ENCODE assay signal across 15 cellular contexts in genomic region chr2:33597026-33597425, GRCh38. TPM values are rescaled to one million over a fixed set of nuclear protein-coding genes. Genes with fewer than 3 reads are reported as not detected.
DNase-seq lines count a peak whose midpoint lies in the region; ATAC-seq and TF ChIP-seq lines count a peak whose summit lies in the region.
"Had no signal": no experiment of that assay in that cellular context is flagged by ENCODE, and none has a peak within 500 bp of the region (broad histone marks: within the 10 kb centered on the region; RNA-seq: fewer than 3 reads in every experiment).

No MANE protein-coding gene starts in this region.

- in situ Hi-C loops in GM23248 (cut with MboI), result loop anchor here (25.0 kb wide), 3 partner anchors 310 to 810 kb away; no protein-coding TSS in a partner anchor

- no peaks in the 10 kb centered on the region for H3K27me3 ChIP-seq in GM23248 (replicated peaks; ENCODE audit: insufficient read depth)
- H3K27me3 ChIP-seq: ascending aorta had no signal

- H3F3A ChIP-seq in GM23248 (ENCODE audit: insufficient read depth), result no peaks in the 10 kb centered on the region

- ATAC-seq in memory B cell (ENCODE audit: low read depth), result no peak
- ATAC-seq: activated CD8-positive, alpha-beta memory T cell treated with anti-CD3 and anti-CD28 coated beads, Interleukin-2, amount 10 ng/mL, durations not matched to agents 7 days and 5 days; left ventricle myocardium superior had no signal

- no peak overlapping the region for H3K27ac Mint-ChIP-seq in activated T-helper 1 cell treated with anti-CD3 and anti-CD28 coated beads, Interleukin-12 subunit alpha, Interleukin-12 subunit beta, Interleukin-2, Interleukin-4 antibody, amounts not matched to agents 30 ng/mL and 10 ng/mL and 1 ng/mL, durations not matched to agents 14 hours and 24 hours and 36 hours
- H3K27ac Mint-ChIP-seq in memory B cell, result peak overlapping the region; percentile 95

- no peaks in the 10 kb centered on the region for H3K9me3 ChIP-seq in GM23248 (ENCODE audit: low read depth)
- H3K9me3 ChIP-seq: ascending aorta had no signal

- DNase-seq in AG04449 (ENCODE audit: low read depth, low spot score) (no peak), GM23248 (no peak), memory B cell (ENCODE audit: low spot score in 2 of 2) (no peak), amygdala (lab: John Stamatoyannopoulos, UW) (no peak), NCI-H2171 treated with DMSO at 0.1 percent for 48 hours (lab: John Stamatoyannopoulos, UW) (no peak), NCI-H2107 treated with DMSO at 0.1 percent for 48 hours (lab: John Stamatoyannopoulos, UW; ENCODE audit: unreplicated experiment) (no peak), NCI-H2029 (lab: John Stamatoyannopoulos, UW) (no peak)
- no peak for DNase-seq in activated T-helper 1 cell treated with anti-CD3 and anti-CD28 coated beads, Interleukin-12 subunit alpha, Interleukin-12 subunit beta, Interleukin-2, Interleukin-4 antibody, amounts not matched to agents 30 ng/mL and 10 ng/mL and 1 ng/mL, durations not matched to agents 14 hours and 24 hours and 36 hours (ENCODE audit: low spot score)
- DNase-seq: activated CD8-positive, alpha-beta memory T cell treated with anti-CD3 and anti-CD28 coated beads, Interleukin-2, amount 10 ng/mL, durations not matched to agents 7 days and 5 days; effector CD8-positive, alpha-beta T cell; GF-D8; left ventricle myocardium superior; NCI-H226; T-helper 9 cell had no signal

- H3K4me3 ChIP-seq in AG04449 (ENCODE audit: low read depth, low read length) (peak overlapping the region; percentile 37), GM23248 (peak overlapping the region; percentile 82)

- no peaks in the 10 kb centered on the region for H3K27me3 Mint-ChIP-seq in activated T-helper 1 cell treated with anti-CD3 and anti-CD28 coated beads, Interleukin-12 subunit alpha, Interleukin-12 subunit beta, Interleukin-2, Interleukin-4 antibody, amounts not matched to agents 30 ng/mL and 10 ng/mL and 1 ng/mL, durations not matched to agents 14 hours and 24 hours and 36 hours (ENCODE audit: insufficient read depth)
- no peaks in the 10 kb centered on the region for H3K27me3 Mint-ChIP-seq in memory B cell
- H3K27me3 Mint-ChIP-seq: activated CD8-positive, alpha-beta memory T cell treated with anti-CD3 and anti-CD28 coated beads, Interleukin-2, amount 10 ng/mL, durations not matched to agents 7 days and 5 days had no signal

- peaks cover 35% of the 10 kb centered on the region for H3K4me1 ChIP-seq in GM23248 (ENCODE audit: insufficient read depth)

- 87% methylated on average over 3 of the region's 3 CpGs for WGBS in GM23248 (ENCODE audit: low coverage in 1 of 2, low lambda C conversion rate in 2 of 2, missing lambda C conversion rate in 2 of 2), 2 experiments

- no peaks in the 10 kb centered on the region for H4K20me1 ChIP-seq in GM23248 (ENCODE audit: insufficient read depth)

- no peak overlapping the region for H2AFZ ChIP-seq in GM23248

- peaks cover 25% of the 10 kb centered on the region for H3K36me3 ChIP-seq in GM23248 (ENCODE audit: low read depth)

- POLR2A ChIA-PET in AG04449 (lab: Yijun Ruan, JAX), result no interaction called here

- H3K27ac ChIP-seq in GM23248, result no peak overlapping the region
- H3K27ac ChIP-seq: ascending aorta had no signal

- H3K4me3 Mint-ChIP-seq in activated T-helper 1 cell treated with anti-CD3 and anti-CD28 coated beads, Interleukin-12 subunit alpha, Interleukin-12 subunit beta, Interleukin-2, Interleukin-4 antibody, amounts not matched to agents 30 ng/mL and 10 ng/mL and 1 ng/mL, durations not matched to agents 14 hours and 24 hours and 36 hours, result peak overlapping the region; percentile 45
- no peak overlapping the region for H3K4me3 Mint-ChIP-seq in memory B cell

- no peaks in the 10 kb centered on the region for H3K9me3 Mint-ChIP-seq in activated T-helper 1 cell treated with anti-CD3 and anti-CD28 coated beads, Interleukin-12 subunit alpha, Interleukin-12 subunit beta, Interleukin-2, Interleukin-4 antibody, amounts not matched to agents 30 ng/mL and 10 ng/mL and 1 ng/mL, durations not matched to agents 14 hours and 24 hours and 36 hours
- no peaks in the 10 kb centered on the region for H3K9me3 Mint-ChIP-seq in memory B cell

- H3K79me2 ChIP-seq in GM23248 (ENCODE audit: insufficient read depth), result peaks cover 68% of the 10 kb centered on the region

- peaks cover 40% of the 10 kb centered on the region for H3K4me1 Mint-ChIP-seq in activated T-helper 1 cell treated with anti-CD3 and anti-CD28 coated beads, Interleukin-12 subunit alpha, Interleukin-12 subunit beta, Interleukin-2, Interleukin-4 antibody, amounts not matched to agents 30 ng/mL and 10 ng/mL and 1 ng/mL, durations not matched to agents 14 hours and 24 hours and 36 hours (ENCODE audit: low read depth)
- peaks cover 25% of the 10 kb centered on the region for H3K4me1 Mint-ChIP-seq in memory B cell

- peak overlapping the region; percentile 94; the same call in 1 of the 2 replicates for H3K9ac ChIP-seq in GM23248

- peaks cover 27% of the 10 kb centered on the region for H3K36me3 Mint-ChIP-seq in activated T-helper 1 cell treated with anti-CD3 and anti-CD28 coated beads, Interleukin-12 subunit alpha, Interleukin-12 subunit beta, Interleukin-2, Interleukin-4 antibody, amounts not matched to agents 30 ng/mL and 10 ng/mL and 1 ng/mL, durations not matched to agents 14 hours and 24 hours and 36 hours (ENCODE audit: low read depth)
- peaks cover 16% of the 10 kb centered on the region for H3K36me3 Mint-ChIP-seq in memory B cell

- CTCF ChIA-PET in AG04449 (lab: Yijun Ruan, JAX), result no interaction called here

- no peak for TF ChIP-seq CTCF in AG04449 (IDR thresholded peaks at IDR 0.05; ENCODE audit: insufficient read depth, low read length, missing control alignments)

- intact Hi-C loops in activated T-helper 1 cell treated with anti-CD3 and anti-CD28 coated beads, Interleukin-12 subunit alpha, Interleukin-12 subunit beta, Interleukin-2, Interleukin-4 antibody, amounts not matched to agents 30 ng/mL and 10 ng/mL and 1 ng/mL, durations not matched to agents 14 hours and 24 hours and 36 hours (cut with micrococcal nuclease), result loop anchor here (10.0 kb wide), 2 partner anchors 842 to 1242 kb away; partner anchors contain the start of gene BIRC6

- peak overlapping the region; percentile 96 for H3K4me2 ChIP-seq in GM23248 (ENCODE audit: unreplicated experiment)

- no peaks in the 10 kb centered on the region for H3K9me2 ChIP-seq in GM23248 (ENCODE audit: insufficient read depth)

RNA-seq across cellular contexts. Expression of gene FAM98A, which starts 2.1 kb away (rescaled TPM):
- 24.2 and 29.2 TPM in 2 replicates for total RNA-seq in GM23248 (2014; rRNA removed; shearing (Covaris generic))
- polyA plus RNA-seq in GM23248 (2016; fragmentation: Nextera tagmentation; extraction: Ambion mirVana), result 86.7 and 87.1 TPM in 2 replicates
- 58.1 and 59.8 TPM in 2 replicates for total RNA-seq in activated T-helper 1 cell treated with anti-CD3 and anti-CD28 coated beads, Interleukin-12 subunit alpha, Interleukin-12 subunit beta, Interleukin-2, Interleukin-4 antibody, amounts not matched to agents 30 ng/mL and 10 ng/mL and 1 ng/mL, durations not matched to agents 14 hours and 24 hours and 36 hours
